ENCODE assay signal across 25 cellular contexts in the genomic region with DNA sequence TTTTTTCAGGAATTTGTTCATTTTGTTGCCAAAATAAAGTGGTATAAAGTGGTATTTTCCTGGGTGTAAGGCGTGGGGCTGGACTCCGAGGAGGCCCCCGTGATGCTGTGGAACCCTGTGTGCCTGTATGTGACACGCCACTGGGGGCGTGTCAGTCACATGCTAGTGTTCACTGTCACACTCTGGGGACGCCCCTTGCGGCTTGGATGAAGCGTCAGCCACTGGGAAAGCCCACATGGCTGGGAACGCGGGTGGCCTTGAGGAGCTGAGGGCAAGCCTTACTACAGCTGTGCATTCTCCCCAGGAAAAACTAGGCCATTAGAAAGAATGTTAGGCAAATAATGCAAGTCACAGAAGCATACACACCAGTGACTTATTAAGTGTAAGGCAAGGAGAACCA.
A peak's percentile ranks its signal among the peaks of the same experiment; 100 is the strongest.
DNase-seq lines count a peak whose midpoint lies in the region; ATAC-seq, FAIRE-seq and TF ChIP-seq lines count a peak whose summit lies in the region.
"Had no signal": no experiment of that assay in that cellular context is flagged by ENCODE, and none has a peak within 500 bp of the region (broad histone marks: within the 10 kb centered on the region; RNA-seq: fewer than 3 reads in every experiment).

No MANE protein-coding gene starts in this region.

- CTCF ChIA-PET in A549 (lab: Yijun Ruan, JAX): interaction anchor here (0.6 to 2.3 kb wide), 3 partner anchors 11 to 314 kb away, joined by 3 to 8 read pairs (median 3); no protein-coding TSS in a partner anchor
- CTCF ChIA-PET in HEK293 (lab: Yijun Ruan, JAX): interaction anchor here (0.7 to 1.3 kb wide), 3 partner anchors 313 to 315 kb away, joined by 3 to 5 read pairs (median 4); no protein-coding TSS in a partner anchor
- CTCF ChIA-PET in K562 (lab: Yijun Ruan, JAX; ENCODE audit: low intra/inter-chr PET ratio): no interaction called here

- POLR2A ChIA-PET in A549 (lab: Yijun Ruan, JAX) (no interaction called here), HEK293 (lab: Yijun Ruan, JAX) (no interaction called here), K562 (lab: Yijun Ruan, JAX) (interaction anchor here (0.9 to 1.7 kb wide), 3 partner anchors 12 to 21 kb away, joined by 3 to 5 read pairs (median 3); no protein-coding TSS in a partner anchor)

- H3K27me3 ChIP-seq in K562 (ENCODE audit: control insufficient read depth in 2 of 2, insufficient read depth in 2 of 2, low read length in 2 of 2) (peaks cover 23 to 43% of the 10 kb centered on the region in 2 experiments), pancreas (no peaks in the 10 kb centered on the region)
- H3K27me3 ChIP-seq: BLaER1 treated with 17β-estradiol and CSF1 and Interleukin-3, amounts not matched to agents 10 nM and 100 nM; heart left ventricle; neutrophil; vagina had no signal

- TF ChIP-seq POLR2A in A549 (IDR thresholded peaks at IDR 0.05; ENCODE audit: low read length): no peak
- no peak for TF ChIP-seq POLR2A in K562 (conservative IDR thresholded peaks at IDR 0.05)

- peaks cover 4 to 6% of the 10 kb centered on the region in 2 experiments; a peak in 2 of 3 replicates for H3K36me3 ChIP-seq in HEK293 (ENCODE audit: control insufficient read depth in 2 of 2, insufficient read depth in 1 of 2, low read length in 2 of 2)
- H3K36me3 ChIP-seq in K562 (ENCODE audit: control insufficient read depth, insufficient read depth, low read length): no peaks in the 10 kb centered on the region
- no peaks in the 10 kb centered on the region for H3K36me3 ChIP-seq in pancreas
- H3K36me3 ChIP-seq: BLaER1 treated with 17β-estradiol and CSF1 and Interleukin-3, amounts not matched to agents 10 nM and 100 nM; heart left ventricle; neutrophil; SJSA1; vagina; WERI-Rb-1 had no signal

- H3K4me2 ChIP-seq in A549: no peak overlapping the region
- no peak overlapping the region for H3K4me2 ChIP-seq in K562 (ENCODE audit: insufficient read depth, low read length)
- H3K4me2 ChIP-seq: BLaER1 treated with 17β-estradiol and CSF1 and Interleukin-3, amounts not matched to agents 10 nM and 100 nM had no signal

- no peak for FAIRE-seq in A549 (lab: Jason Lieb, UNC)
- FAIRE-seq in K562 (lab: Jason Lieb, UNC): peak; percentile 37
- FAIRE-seq in pancreas (lab: Jason Lieb, UNC): no peak
- FAIRE-seq: astrocyte, GM12878, RCC 7860 had no signal

- no peaks in the 10 kb centered on the region for H3K9me1 ChIP-seq in K562 (ENCODE audit: control insufficient read depth, insufficient read depth, low read length)

- no peak overlapping the region for H3K4me3 ChIP-seq in A549
- H3K4me3 ChIP-seq in HEK293 (ENCODE audit: low read depth, low read length): no peak overlapping the region
- H3K4me3 ChIP-seq in K562: no peak overlapping the region
- no peak overlapping the region for H3K4me3 ChIP-seq in pancreas
- H3K4me3 ChIP-seq: BLaER1 treated with 17β-estradiol and CSF1 and Interleukin-3, amounts not matched to agents 10 nM and 100 nM; GM12878; heart left ventricle; SJSA1; vagina had no signal

- no peak overlapping the region for H3K9ac ChIP-seq in K562 (ENCODE audit: insufficient read depth in 1 of 2, low read depth in 2 of 2, low read length in 2 of 2)
- H3K9ac ChIP-seq: BLaER1 treated with 17β-estradiol and CSF1 and Interleukin-3, amounts not matched to agents 10 nM and 100 nM had no signal

- TF ChIP-seq RAD21 in A549 (conservative IDR thresholded peaks at IDR 0.05 in 1 of 2, IDR thresholded peaks at IDR 0.05 in 1 of 2) (no peak), K562 (CRISPR knock-in tag; conservative IDR thresholded peaks at IDR 0.05 in 1 of 2, IDR thresholded peaks at IDR 0.05 in 1 of 2) (0 out of 4 replicates have a peak, but pooled peaks of 1 of the 2 experiments have one; percentile 14)

- 46% methylated on average over 10 of the region's 10 CpGs for WGBS in A549 (ENCODE audit: missing lambda C conversion rate)
- 0% methylated on average over 10 of the region's 10 CpGs for WGBS in K562 (ENCODE audit: insufficient coverage, low coverage, missing lambda C conversion rate)
- 16 to 27% methylated on average over 10 of the region's 10 CpGs for WGBS in pancreas, 2 donors

- no peaks in the 10 kb centered on the region for H3K79me2 ChIP-seq in K562 (ENCODE audit: control insufficient read depth, insufficient read depth, low read length)

- H3K9me3 ChIP-seq in A549 (no peaks in the 10 kb centered on the region), HEK293 (ENCODE audit: control insufficient read depth, insufficient read depth, low read depth, low read length) (no peaks in the 10 kb centered on the region), K562 (replicated peaks; ENCODE audit: control insufficient read depth, insufficient read depth, low read depth, low read length) (no peaks in the 10 kb centered on the region), pancreas (no peaks in the 10 kb centered on the region)
- H3K9me3 ChIP-seq: Caco-2, neutrophil, SJSA1, vagina had no signal

- in situ Hi-C loops in K562 (cut with MboI): no loop called here

- H3K4me1 ChIP-seq in A549 (no peaks in the 10 kb centered on the region), HEK293 (ENCODE audit: control insufficient read depth, insufficient read depth, low read length) (no peaks in the 10 kb centered on the region), K562 (replicated peaks in 1 of 2; ENCODE audit: control insufficient read depth in 2 of 2, insufficient read depth in 2 of 2, low read length in 2 of 2) (no peaks in the 10 kb centered on the region), pancreas (peaks cover 4 to 9% (median 9%) of the 10 kb centered on the region in 3 donors)
- H3K4me1 ChIP-seq: Caco-2, SJSA1, vagina had no signal

- ATAC-seq in A549 (peak; percentile 30 to 37; a peak in 2 of 6 replicates), K562 (peak; percentile 93), pancreas (peak; percentile 95 to 99 (median 98)), HG02970 (IDR thresholded peaks at IDR 0.05; ENCODE audit: low FRiP score, unreplicated experiment) (no peak), GM21576 (IDR thresholded peaks at IDR 0.05; ENCODE audit: unreplicated experiment) (no peak)
- ATAC-seq: activated T-helper 17 cell treated with anti-CD3 and anti-CD28 coated beads, Interleukin-2, amount 50 U/mL, for 72 hours; GM12878; HCT116 had no signal

- no peak for TF ChIP-seq CTCF in A549 (IDR thresholded peaks at IDR 0.05)
- TF ChIP-seq CTCF in HEK293 (tag by site-specific recombination; IDR thresholded peaks at IDR 0.05): no peak
- peak; percentile 36 to 70 (median 50); a peak in 5 of 6 replicates for TF ChIP-seq CTCF in K562 (IDR thresholded peaks at IDR 0.05 in 2 of 3, conservative IDR thresholded peaks at IDR 0.05 in 1 of 3; ENCODE audit: insufficient read depth in 2 of 3, low read depth in 1 of 3, low read length in 3 of 3)
- TF ChIP-seq CTCF in pancreas (IDR thresholded peaks at IDR 0.05): peak in 1 of 4 donors; percentile 12

- H4K20me1 ChIP-seq in K562 (replicated peaks; ENCODE audit: control insufficient read depth, insufficient read depth, low read length): no peaks in the 10 kb centered on the region
- H4K20me1 ChIP-seq: BLaER1 treated with 17β-estradiol and CSF1 and Interleukin-3, amounts not matched to agents 10 nM and 100 nM had no signal

- TF ChIP-seq EP300 in A549 (IDR thresholded peaks at IDR 0.05) (no peak), K562 (IDR thresholded peaks at IDR 0.05; ENCODE audit: low read length) (no peak)

- DNase-seq in A549 (ENCODE audit: low read depth in 1 of 2, low spot score in 1 of 2) (peak in 1 of 2 experiments; percentile 7), K562 (ENCODE audit: extremely low read depth in 1 of 4, low spot score in 3 of 4) (peak; percentile 45 to 59 (median 50)), pancreas (peak; percentile 79 to 92 (median 88)), Kasumi-1 (lab: John Stamatoyannopoulos, UW) (no peak)
- no peak for DNase-seq in activated CD8-positive, alpha-beta memory T cell treated with anti-CD3 and anti-CD28 coated beads, Interleukin-2, amount 50 U/mL, for 48 hours
- DNase-seq: ACHN, Caco-2, DND-41, heart left ventricle, mammary epithelial cell, NCI-H2081 treated with DMSO at 0.1 percent for 48 hours, NCI-H510A treated with DMSO at 0.1 percent for 48 hours, WERI-Rb-1 had no signal

- no TSS peak for BruUV-seq in K562 (replicated peaks; lab: Mats Ljungman, UMichigan)

- intact Hi-C loops in K562 (cut with micrococcal nuclease) (no loop called here), pancreas (cut with DNase I) (no loop called here)

- H2AFZ ChIP-seq in K562 (ENCODE audit: low read depth, low read length): no peak overlapping the region

- H3K27ac ChIP-seq in A549: no peak overlapping the region
- no peak overlapping the region for H3K27ac ChIP-seq in HEK293 (ENCODE audit: extremely low read depth, low read depth, low read length)
- H3K27ac ChIP-seq in K562 (ENCODE audit: extremely low read depth, low read depth, low read length): no peak overlapping the region
- H3K27ac ChIP-seq in pancreas: peak overlapping the region in 3 of 4 donors; percentile 25 to 40 (median 35)
- H3K27ac ChIP-seq: heart left ventricle, neutrophil, SJSA1, vagina, WERI-Rb-1 had no signal

TF ChIP-seq in A549, 52 proteins besides CTCF, POLR2A, EP300 and RAD21:
- TF ChIP-seq RNF2 (IDR thresholded peaks at IDR 0.05; ENCODE audit: borderline replicate concordance, low read depth) (no peak), BHLHE40 (IDR thresholded peaks at IDR 0.05; ENCODE audit: low read depth, low read length) (no peak), ESRRA (IDR thresholded peaks at IDR 0.05; ENCODE audit: borderline replicate concordance, low read length) (no peak), FOXS1 (CRISPR knock-in tag; IDR thresholded peaks at IDR 0.05) (no peak), ZNF302 (CRISPR knock-in tag; IDR thresholded peaks at IDR 0.05) (no peak), NFE2L2 (conservative IDR thresholded peaks at IDR 0.05; ENCODE audit: low read length) (no peak), ZC3H11A (IDR thresholded peaks at IDR 0.05) (no peak)

TF ChIP-seq in HEK293, 187 proteins besides CTCF, POLR2A, EP300 and RAD21:
- no peak for TF ChIP-seq ZFHX2 (tag by site-specific recombination; conservative IDR thresholded peaks at IDR 0.05)
- peak; percentile 62; the same call in 1 of the 2 replicates for TF ChIP-seq KLF10 (tag by site-specific recombination; IDR thresholded peaks at IDR 0.05)

TF ChIP-seq in K562, 482 proteins besides CTCF, POLR2A, EP300 and RAD21 (continues in another document):
- TF ChIP-seq PKNOX1 (IDR thresholded peaks at IDR 0.05) (peak; percentile 74), SAFB (IDR thresholded peaks at IDR 0.05; ENCODE audit: borderline replicate concordance, low read depth, low read length) (0 out of 2 replicates have a peak, but pooled peaks have one; percentile 16)

Comparison
In these comparisons a context has a peak if more than half of its experiments do, and no peak if none do; other contexts are left out.
1. ATAC-seq: peak in A549 (2 of 2), K562 (single experiment) and pancreas (4 of 4); none in HG02970 (single experiment) and GM21576 (single experiment).
2. DNase-seq: peak in K562 (4 of 4) and pancreas (6 of 6); none in activated CD8-positive, alpha-beta memory T cell treated with anti-CD3 and anti-CD28 coated beads, Interleukin-2, amount 50 U/mL, for 48 hours (single experiment) and Kasumi-1 (0 of 2).
3. H3K27ac ChIP-seq: peak in pancreas (3 of 4); none in A549 (0 of 2), HEK293 (single experiment) and K562 (single experiment).
4. CTCF ChIP-seq: peak in K562 (3 of 3); none in A549 (single experiment) and HEK293 (single experiment).